34 cellular contexts compared by ENCODE assay signal in the genomic region with DNA sequence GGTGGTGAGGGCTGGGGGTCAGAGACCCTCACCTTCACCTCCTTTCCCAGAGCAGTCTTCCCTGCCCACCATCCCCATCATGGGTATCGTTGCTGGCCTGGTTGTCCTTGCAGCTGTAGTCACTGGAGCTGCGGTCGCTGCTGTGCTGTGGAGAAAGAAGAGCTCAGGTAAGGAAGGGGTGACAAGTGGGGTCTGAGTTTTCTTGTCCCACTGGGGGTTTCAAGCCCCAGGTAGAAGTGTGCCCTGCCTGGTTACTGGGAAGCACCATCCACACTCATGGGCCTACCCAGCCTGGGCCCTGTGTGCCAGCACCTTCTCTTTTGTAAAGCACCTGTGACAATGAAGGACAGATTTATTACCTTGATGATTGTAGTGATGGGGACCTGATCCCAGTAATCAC. TPM values are rescaled to one million over a fixed set of nuclear protein-coding genes. Genes with fewer than 3 reads are reported as not detected.
"Had no signal": no experiment of that assay in that cellular context is flagged by ENCODE, and none has a peak within 500 bp of the region (broad histone marks: within the 10 kb centered on the region; RNA-seq: fewer than 3 reads in every experiment).

No MANE protein-coding gene starts in this region.

- H3K4me3 ChIP-seq: ascending aorta, cardiac muscle cell had no signal

- H3K27ac ChIP-seq: ascending aorta, cardiac muscle cell, VCaP had no signal

- H3K4me3 Mint-ChIP-seq: activated B cell treated with CpG ODN at 0.5 μM for 24 hours; activated CD4-positive, alpha-beta memory T cell treated with anti-CD3 and anti-CD28 coated beads for 36 hours; activated CD4-positive, alpha-beta T cell treated with anti-CD3 and anti-CD28 coated beads, Interleukin-2, amount 10 ng/mL, durations not matched to agents 24 days and 14 days; activated CD8-positive, alpha-beta T cell treated with anti-CD3 and anti-CD28 coated beads for 36 hours; activated naive CD4-positive, alpha-beta T cell treated with anti-CD3 and anti-CD28 coated beads, Interleukin-2, amount 10 ng/mL, durations not matched to agents 7 days and 5 days; activated naive CD4-positive, alpha-beta T cell treated with anti-CD3 and anti-CD28 coated beads, Interleukin-2, amount 50 U/mL, for 24 hours; activated naive CD8-positive, alpha-beta T cell treated with anti-CD3 and anti-CD28 coated beads, Interleukin-2, amount 10 ng/mL, durations not matched to agents 7 days and 5 days; activated naive CD8-positive, alpha-beta T cell treated with anti-CD3 and anti-CD28 coated beads, Interleukin-2, amount 50 U/mL, for 24 hours; activated T-cell treated with anti-CD3 and anti-CD28 coated beads, Interleukin-2, amount 50 U/mL, for 24 hours; brain; central memory CD8-positive, alpha-beta T cell; T-helper 1 cell treated with Interleukin-12 subunit alpha and Interleukin-12 subunit beta and Interleukin-4 antibody, amounts not matched to agents 30 μg/mL and 1 μg/mL, for 36 hours; T-helper 2 cell treated with Interferon-gamma antibody and Interleukin-4, amounts not matched to agents 5 μg/mL and 100 μg/mL, for 36 hours had no signal

- H3K27ac Mint-ChIP-seq: activated B cell treated with CpG ODN at 0.5 μM for 24 hours; activated CD4-positive, alpha-beta memory T cell treated with anti-CD3 and anti-CD28 coated beads for 36 hours; activated CD4-positive, alpha-beta T cell treated with anti-CD3 and anti-CD28 coated beads, Interleukin-2, amount 10 ng/mL, durations not matched to agents 24 days and 14 days; activated CD8-positive, alpha-beta T cell treated with anti-CD3 and anti-CD28 coated beads for 36 hours; activated naive CD4-positive, alpha-beta T cell treated with anti-CD3 and anti-CD28 coated beads, Interleukin-2, amount 10 ng/mL, durations not matched to agents 7 days and 5 days; activated naive CD4-positive, alpha-beta T cell treated with anti-CD3 and anti-CD28 coated beads, Interleukin-2, amount 50 U/mL, for 24 hours; activated naive CD8-positive, alpha-beta T cell; activated naive CD8-positive, alpha-beta T cell treated with anti-CD3 and anti-CD28 coated beads, Interleukin-2, amount 10 ng/mL, durations not matched to agents 7 days and 5 days; activated naive CD8-positive, alpha-beta T cell treated with anti-CD3 and anti-CD28 coated beads, Interleukin-2, amount 50 U/mL, for 24 hours; activated T-cell treated with anti-CD3 and anti-CD28 coated beads, Interleukin-2, amount 50 U/mL, for 24 hours; activated T-helper 2 cell treated with anti-CD3 and anti-CD28 coated beads, Interferon-gamma antibody, Interleukin-2, Interleukin-4, amounts not matched to agents 10 μg/mL and 5 μg/mL and 100 μg/mL, durations not matched to agents 14 hours and 24 hours and 36 hours; brain; T-helper 1 cell treated with Interleukin-12 subunit alpha and Interleukin-12 subunit beta and Interleukin-4 antibody, amounts not matched to agents 30 μg/mL and 1 μg/mL, for 36 hours; T-helper 2 cell treated with Interferon-gamma antibody and Interleukin-4, amounts not matched to agents 5 μg/mL and 100 μg/mL, for 36 hours had no signal

- H3K36me3 ChIP-seq: ascending aorta, cardiac muscle cell had no signal

- DNase-seq: activated B cell treated with CpG ODN at 0.5 μM for 24 hours; activated CD4-positive, alpha-beta memory T cell treated with anti-CD3 and anti-CD28 coated beads for 36 hours; activated CD4-positive, alpha-beta T cell treated with anti-CD3 and anti-CD28 coated beads for 4 hours; activated CD4-positive, alpha-beta T cell treated with anti-CD3 and anti-CD28 coated beads, Interleukin-2, amount 10 ng/mL, durations not matched to agents 24 days and 14 days; activated CD4-positive, alpha-beta T cell treated with anti-CD3 and anti-CD28 coated beads, Interleukin-2, amount 50 U/mL, for 1 hour; activated CD4-positive, alpha-beta T cell treated with anti-CD3 and anti-CD28 coated beads, Interleukin-2, amount 50 U/mL, for 4 hours; activated CD4-positive, CD25-positive, alpha-beta regulatory T cell treated with anti-CD3 and anti-CD28 coated beads, Interleukin-2, amount 50 U/mL, for 72 hours; activated CD8-positive, alpha-beta memory T cell treated with anti-CD3 and anti-CD28 coated beads, Interleukin-2, amount 50 U/mL, for 4 hours; activated CD8-positive, alpha-beta T cell treated with anti-CD3 and anti-CD28 coated beads for 36 hours; activated effector memory CD4-positive, alpha-beta T cell treated with Interleukin-2 at 50 U/mL for 16 hours; activated gamma-delta T cell; activated naive CD4-positive, alpha-beta T cell treated with anti-CD3 and anti-CD28 coated beads, Interleukin-2, amount 10 ng/mL, durations not matched to agents 7 days and 5 days; activated naive CD4-positive, alpha-beta T cell treated with Interleukin-2 at 50 U/mL for 16 hours; activated naive CD8-positive, alpha-beta T cell treated with anti-CD3 and anti-CD28 coated beads, Interleukin-2, amount 10 ng/mL, durations not matched to agents 7 days and 5 days; activated naive CD8-positive, alpha-beta T cell treated with anti-CD3 and anti-CD28 coated beads, Interleukin-2, amount 50 U/mL, for 24 hours; activated T-cell treated with anti-CD3 and anti-CD28 coated beads, Interleukin-2, amount 50 U/mL, for 24 hours; activated T-cell treated with anti-CD3 and anti-CD28 coated beads, Interleukin-2, amount 50 U/mL, for 48 hours; amygdala; anterior cingulate cortex; caudate nucleus; cerebellar nuclear complex; T-helper 1 cell; T-helper 2 cell; T-helper 9 cell had no signal

- H3K4me1 Mint-ChIP-seq: brain; central memory CD8-positive, alpha-beta T cell had no signal

- H3K9me3 ChIP-seq: ascending aorta had no signal

- ATAC-seq: activated CD8-positive, alpha-beta T cell treated with anti-CD3 and anti-CD28 coated beads for 36 hours; activated naive CD8-positive, alpha-beta T cell treated with anti-CD3 and anti-CD28 coated beads, Interleukin-2, amount 50 U/mL, for 24 hours had no signal

- H3K9me3 Mint-ChIP-seq: activated B cell treated with CpG ODN at 0.5 μM for 24 hours; activated CD4-positive, alpha-beta memory T cell treated with anti-CD3 and anti-CD28 coated beads for 36 hours; activated CD4-positive, alpha-beta T cell treated with anti-CD3 and anti-CD28 coated beads, Interleukin-2, amount 10 ng/mL, durations not matched to agents 24 days and 14 days; activated CD8-positive, alpha-beta T cell treated with anti-CD3 and anti-CD28 coated beads for 36 hours; activated naive CD4-positive, alpha-beta T cell treated with anti-CD3 and anti-CD28 coated beads, Interleukin-2, amount 10 ng/mL, durations not matched to agents 7 days and 5 days; activated naive CD4-positive, alpha-beta T cell treated with anti-CD3 and anti-CD28 coated beads, Interleukin-2, amount 50 U/mL, for 24 hours; activated naive CD8-positive, alpha-beta T cell treated with anti-CD3 and anti-CD28 coated beads, Interleukin-2, amount 10 ng/mL, durations not matched to agents 7 days and 5 days; activated naive CD8-positive, alpha-beta T cell treated with anti-CD3 and anti-CD28 coated beads, Interleukin-2, amount 50 U/mL, for 24 hours; activated T-cell treated with anti-CD3 and anti-CD28 coated beads, Interleukin-2, amount 50 U/mL, for 24 hours; activated T-helper 2 cell treated with anti-CD3 and anti-CD28 coated beads, Interferon-gamma antibody, Interleukin-2, Interleukin-4, amounts not matched to agents 10 μg/mL and 5 μg/mL and 100 μg/mL, durations not matched to agents 14 hours and 24 hours and 36 hours; central memory CD8-positive, alpha-beta T cell; T-helper 1 cell treated with Interleukin-12 subunit alpha and Interleukin-12 subunit beta and Interleukin-4 antibody, amounts not matched to agents 30 μg/mL and 1 μg/mL, for 36 hours; T-helper 2 cell treated with Interferon-gamma antibody and Interleukin-4, amounts not matched to agents 5 μg/mL and 100 μg/mL, for 36 hours had no signal

- H3K36me3 Mint-ChIP-seq: activated CD4-positive, alpha-beta memory T cell treated with anti-CD3 and anti-CD28 coated beads for 36 hours; activated naive CD4-positive, alpha-beta T cell treated with anti-CD3 and anti-CD28 coated beads, Interleukin-2, amount 10 ng/mL, durations not matched to agents 7 days and 5 days; activated naive CD4-positive, alpha-beta T cell treated with anti-CD3 and anti-CD28 coated beads, Interleukin-2, amount 50 U/mL, for 24 hours; activated naive CD8-positive, alpha-beta T cell; activated naive CD8-positive, alpha-beta T cell treated with anti-CD3 and anti-CD28 coated beads, Interleukin-2, amount 10 ng/mL, durations not matched to agents 7 days and 5 days; brain had no signal

RNA-seq across cellular contexts. Expression of a gene that starts 2.1 kb away (rescaled TPM):
- total RNA-seq: ascending aorta, cardiac muscle cell had no signal
